ENCODE assay signal across 1 cellular context in genomic region chr1:214584805-214585766, GRCh38.
TF ChIP-seq lines count a peak whose summit lies in the region.

No MANE protein-coding gene starts in this region.

TF ChIP-seq in GM23338, 12 proteins besides CTCF, POLR2A, EP300 and RAD21 (continued from another document):
- TF ChIP-seq ZNF462 (CRISPR knock-in tag; IDR thresholded peaks at IDR 0.05), result no peak
- TF ChIP-seq JUNB (IDR thresholded peaks at IDR 0.05; ENCODE audit: unreplicated experiment), result no peak
- no peak for TF ChIP-seq ETS1 (IDR thresholded peaks at IDR 0.05)
- TF ChIP-seq ZNF114 (CRISPR knock-in tag; IDR thresholded peaks at IDR 0.05), result no peak
